ENCODE assay signal across 2 cellular contexts in genomic region chr6:33423777-33424176, GRCh38.
TF ChIP-seq lines count a peak whose summit lies in the region.

No MANE protein-coding gene starts in this region.

TF ChIP-seq in GM23338, 12 proteins besides CTCF, POLR2A, EP300 and RAD21:
- TF ChIP-seq NANOG (IDR thresholded peaks at IDR 0.05; ENCODE audit: borderline replicate concordance) (no peak), ZNF114 (CRISPR knock-in tag; IDR thresholded peaks at IDR 0.05) (no peak), ETS1 (IDR thresholded peaks at IDR 0.05) (no peak), EZH2 (IDR thresholded peaks at IDR 0.05; ENCODE audit: low read depth, unreplicated experiment) (no peak), POLR2AphosphoS5 (IDR thresholded peaks at IDR 0.05; ENCODE audit: low read depth) (no peak), ZNF331 (CRISPR knock-in tag; IDR thresholded peaks at IDR 0.05; ENCODE audit: low read depth) (no peak), REST (IDR thresholded peaks at IDR 0.05; ENCODE audit: unreplicated experiment) (no peak), CREB1 (CRISPR knock-in tag; IDR thresholded peaks at IDR 0.05; ENCODE audit: low read depth) (no peak), STAT1 (IDR thresholded peaks at IDR 0.05; ENCODE audit: unreplicated experiment) (no peak), EZH2phosphoT487 (IDR thresholded peaks at IDR 0.05; ENCODE audit: unreplicated experiment) (no peak), ZNF462 (CRISPR knock-in tag; IDR thresholded peaks at IDR 0.05) (no peak), JUNB (IDR thresholded peaks at IDR 0.05; ENCODE audit: unreplicated experiment) (no peak)

TF ChIP-seq in K562, 482 proteins besides CTCF, POLR2A, EP300 and RAD21:
- TF ChIP-seq SIX5 (IDR thresholded peaks at IDR 0.05; ENCODE audit: borderline replicate concordance in 1 of 2, insufficient read depth in 1 of 2, low read depth in 1 of 2, low read length in 2 of 2) (no peak), HMGXB4 (CRISPR knock-in tag; IDR thresholded peaks at IDR 0.05) (0 out of 2 replicates have a peak, but pooled peaks have one; percentile 56), HIVEP1 (CRISPR knock-in tag; IDR thresholded peaks at IDR 0.05) (no peak), ZNF695 (CRISPR knock-in tag; IDR thresholded peaks at IDR 0.05) (no peak), RBM14 (IDR thresholded peaks at IDR 0.05; ENCODE audit: borderline replicate concordance, insufficient read depth, low read depth, low read length) (no peak), ZNF41 (CRISPR knock-in tag; conservative IDR thresholded peaks at IDR 0.05) (no peak), EZH2 (IDR thresholded peaks at IDR 0.05; ENCODE audit: borderline replicate concordance, low read depth, low read length) (no peak), TARDBP (IDR thresholded peaks at IDR 0.05) (no peak), HNRNPK (IDR thresholded peaks at IDR 0.05; ENCODE audit: low read depth, low read length, poor library complexity, severe bottlenecking) (no peak), ZBTB11 (CRISPR knock-in tag; IDR thresholded peaks at IDR 0.05) (peak in 1 of 3 experiments; percentile 55; a peak in 1 of 6 replicates), GTF2E2 (tag; IDR thresholded peaks at IDR 0.05) (no peak), ETS1 (conservative IDR thresholded peaks at IDR 0.05; ENCODE audit: control insufficient read depth, low read depth, low read length) (no peak), ZNF239 (CRISPR knock-in tag; IDR thresholded peaks at IDR 0.05) (no peak), FOXK1 (CRISPR knock-in tag; IDR thresholded peaks at IDR 0.05; ENCODE audit: borderline replicate concordance) (no peak)
TF ChIP-seq in K562: peak in this region for 2.
